ENCODE assay signal across 15 cellular contexts in the genomic region with DNA sequence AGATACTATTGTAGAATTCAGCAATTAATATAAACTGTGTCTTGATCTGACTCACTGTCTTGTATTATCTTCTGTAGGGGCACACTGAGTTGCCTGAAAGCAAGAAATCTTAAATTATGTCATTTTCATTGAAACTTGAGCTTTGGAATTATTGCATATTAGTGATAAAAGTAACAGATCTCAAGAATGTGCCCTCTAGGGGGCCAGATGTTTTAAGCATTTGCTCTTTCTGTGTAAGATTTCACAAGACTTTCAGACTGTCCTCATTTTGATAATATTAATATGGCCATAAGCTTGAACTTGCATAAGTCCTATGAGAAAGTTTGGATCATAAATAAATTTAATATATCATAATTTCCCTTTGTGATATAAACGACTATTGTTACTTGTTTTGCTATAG. TPM values are rescaled to one million over a fixed set of nuclear protein-coding genes. Genes with fewer than 3 reads are reported as not detected.
DNase-seq lines count a peak whose midpoint lies in the region; ATAC-seq, FAIRE-seq and TF ChIP-seq lines count a peak whose summit lies in the region.
"Had no signal": no experiment of that assay in that cellular context is flagged by ENCODE, and none has a peak within 500 bp of the region (broad histone marks: within the 10 kb centered on the region; RNA-seq: fewer than 3 reads in every experiment).

No MANE protein-coding gene starts in this region.

- H2BK15ac ChIP-seq in IMR-90 (ENCODE audit: low read depth, low read length), result no peak overlapping the region
- no peak overlapping the region for H2BK15ac ChIP-seq in mesenchymal stem cell (ENCODE audit: low read depth, poor library complexity, severe bottlenecking)

- H3K4ac ChIP-seq in IMR-90 (ENCODE audit: low read depth, low read length) (no peak overlapping the region), mesenchymal stem cell (ENCODE audit: low read depth in 1 of 2, low read length in 2 of 2) (no peak overlapping the region)

- POLR2A ChIA-PET in BJ (lab: Charles Lee) (interaction anchor here (0.6 kb wide), 1 partner anchor 44 kb away, joined by 4 read pairs; no protein-coding TSS in a partner anchor), IMR-90 (lab: Charles Lee; ENCODE audit: unreplicated experiment) (interaction anchor here (0.5 kb wide), 1 partner anchor 1492 kb away, joined by 3 read pairs; no protein-coding TSS in a partner anchor)

- intact Hi-C loops in IMR-90 (cut with micrococcal nuclease), result no loop called here

- H2AK9ac ChIP-seq in IMR-90 (replicated peaks; ENCODE audit: low read depth, low read length, poor library complexity), result no peak overlapping the region

- no peak overlapping the region for H2BK5ac ChIP-seq in IMR-90 (ENCODE audit: low read depth, low read length, poor library complexity, severe bottlenecking)
- no peak overlapping the region for H2BK5ac ChIP-seq in mesenchymal stem cell (ENCODE audit: low read depth, low read length, poor library complexity, severe bottlenecking)

- no peaks in the 10 kb centered on the region for H3K27me3 ChIP-seq in BJ (ENCODE audit: control insufficient read depth, insufficient read depth, low read length)
- no peaks in the 10 kb centered on the region for H3K27me3 ChIP-seq in IMR-90 (ENCODE audit: control insufficient read depth, insufficient read depth, low read length)
- H3K27me3 ChIP-seq in mesenchymal stem cell (ENCODE audit: control insufficient read depth in 1 of 2, insufficient read depth in 1 of 2, low read length in 2 of 2), result no peaks in the 10 kb centered on the region
- H3K27me3 ChIP-seq in GM23338 (ENCODE audit: insufficient read depth), result no peaks in the 10 kb centered on the region
- H3K27me3 ChIP-seq: breast epithelium had no signal

- H3K23ac ChIP-seq in IMR-90 (ENCODE audit: low read depth, low read length) (no peak overlapping the region), mesenchymal stem cell (ENCODE audit: low read length in 2 of 2) (no peak overlapping the region)

- no peak for DNase-seq in BJ (ENCODE audit: low read depth)
- peak; percentile 62 for DNase-seq in IMR-90
- no peak for DNase-seq in astrocyte of the cerebellum (ENCODE audit: low read depth)
- DNase-seq in mesenchymal stem cell, result peak; percentile 20
- DNase-seq in COR-L47 (lab: John Stamatoyannopoulos, UW), result no peak
- DNase-seq in GM23338 (ENCODE audit: low spot score), result no peak
- DNase-seq in SHP77 treated with DMSO at 0.1 percent for 48 hours (lab: John Stamatoyannopoulos, UW), result no peak
- no peak for DNase-seq in GM12891 (ENCODE audit: insufficient read length, low spot score)
- DNase-seq: activated CD4-positive, alpha-beta T cell treated with anti-CD3 and anti-CD28 coated beads, Interleukin-2, amount 50 U/mL, for 4 hours; CD8-positive, alpha-beta memory T cell; stimulated activated naive CD8-positive, alpha-beta T cell treated with anti-CD3 and anti-CD28 coated beads, Interleukin-15, amount 100 ng/mL, for 72 hours had no signal

- no peaks in the 10 kb centered on the region for H4K20me1 ChIP-seq in IMR-90 (ENCODE audit: insufficient read depth, low read length)
- H4K20me1 ChIP-seq in GM23338 (replicated peaks; ENCODE audit: insufficient read depth), result no peaks in the 10 kb centered on the region

- H3K27ac ChIP-seq in IMR-90 (ENCODE audit: insufficient read depth, low read length), result no peak overlapping the region
- H3K27ac ChIP-seq in mesenchymal stem cell (ENCODE audit: low read length, poor library complexity, severe bottlenecking), result no peak overlapping the region
- no peak overlapping the region for H3K27ac ChIP-seq in GM23338 (ENCODE audit: low read depth)
- H3K27ac ChIP-seq: breast epithelium had no signal

- H3K27ac Mint-ChIP-seq in GM23338, result no peak overlapping the region
- H3K27ac Mint-ChIP-seq: CD8-positive, alpha-beta memory T cell; stimulated activated naive CD8-positive, alpha-beta T cell treated with anti-CD3 and anti-CD28 coated beads, Interleukin-15, amount 100 ng/mL, for 72 hours; T-helper 2 cell treated with Interferon-gamma antibody and Interleukin-4, amounts not matched to agents 5 μg/mL and 100 μg/mL, for 36 hours had no signal

- FAIRE-seq in GM12891 (lab: Jason Lieb, UNC), result no peak
- FAIRE-seq: endothelial cell of umbilical vein, H1 had no signal

- no peaks in the 10 kb centered on the region for H3F3A ChIP-seq in GM23338 (replicated peaks; ENCODE audit: low read depth)

- H3K27me3 Mint-ChIP-seq in GM23338 (ENCODE audit: insufficient read depth, low read depth, poor library complexity), result peaks cover 9% of the 10 kb centered on the region
- H3K27me3 Mint-ChIP-seq: CD8-positive, alpha-beta memory T cell; stimulated activated naive CD8-positive, alpha-beta T cell treated with anti-CD3 and anti-CD28 coated beads, Interleukin-15, amount 100 ng/mL, for 72 hours had no signal

- H3K4me3 Mint-ChIP-seq in GM23338, result no peak overlapping the region
- H3K4me3 Mint-ChIP-seq: CD8-positive, alpha-beta memory T cell; stimulated activated naive CD8-positive, alpha-beta T cell treated with anti-CD3 and anti-CD28 coated beads, Interleukin-15, amount 100 ng/mL, for 72 hours; T-helper 2 cell treated with Interferon-gamma antibody and Interleukin-4, amounts not matched to agents 5 μg/mL and 100 μg/mL, for 36 hours had no signal

- H3K56ac ChIP-seq in IMR-90 (ENCODE audit: extremely low read depth, insufficient read depth, low read length), result no peak overlapping the region

- TF ChIP-seq CTCF in BJ (IDR thresholded peaks at IDR 0.05; ENCODE audit: insufficient read depth, low read depth, low read length) (peak; percentile 35), IMR-90 (conservative IDR thresholded peaks at IDR 0.05; ENCODE audit: low read depth, low read length) (peak; percentile 29), astrocyte of the cerebellum (IDR thresholded peaks at IDR 0.05; ENCODE audit: low read depth, low read length, missing control alignments) (peak; percentile 4), GM23338 (conservative IDR thresholded peaks at IDR 0.05; ENCODE audit: low read depth in 2 of 2) (0 out of 4 replicates have a peak, but pooled peaks of 1 of the 2 experiments have one; percentile 17)

- no peaks in the 10 kb centered on the region for H3K9me2 ChIP-seq in GM23338 (ENCODE audit: insufficient read depth)

- H3K36me3 ChIP-seq in BJ (ENCODE audit: control insufficient read depth, insufficient read depth, low read length) (peaks cover 1% of the 10 kb centered on the region; the same call in 1 of the 2 replicates), IMR-90 (ENCODE audit: control insufficient read depth, insufficient read depth, low read length) (peaks cover 19% of the 10 kb centered on the region), mesenchymal stem cell (ENCODE audit: control insufficient read depth in 1 of 2, insufficient read depth in 2 of 2, low read depth in 1 of 2, low read length in 2 of 2) (peaks cover 29 to 75% of the 10 kb centered on the region in 2 experiments), GM23338 (ENCODE audit: insufficient read depth) (peaks cover 21% of the 10 kb centered on the region)
- H3K36me3 ChIP-seq: breast epithelium had no signal

- CTCF ChIA-PET in BJ (lab: Yijun Ruan, JAX), result interaction anchor here (0.5 to 1.2 kb wide), 4 partner anchors 9 to 19 kb away, joined by 3 to 4 read pairs (median 3); no protein-coding TSS in a partner anchor
- CTCF ChIA-PET in IMR-90 (lab: Yijun Ruan, JAX), result interaction anchor here (0.6 to 1.2 kb wide), 3 partner anchors 25 to 147 kb away, joined by 3 to 4 read pairs (median 3); no protein-coding TSS in a partner anchor

- no peak for TF ChIP-seq RAD21 in IMR-90 (IDR thresholded peaks at IDR 0.05; ENCODE audit: low read length)

- H4K91ac ChIP-seq in IMR-90 (ENCODE audit: insufficient read depth, low read depth, low read length), result no peak overlapping the region
- no peak overlapping the region for H4K91ac ChIP-seq in mesenchymal stem cell (ENCODE audit: low read length)

- H3K9me3 Mint-ChIP-seq in GM23338, result no peaks in the 10 kb centered on the region
- H3K9me3 Mint-ChIP-seq: CD8-positive, alpha-beta memory T cell; stimulated activated naive CD8-positive, alpha-beta T cell treated with anti-CD3 and anti-CD28 coated beads, Interleukin-15, amount 100 ng/mL, for 72 hours; T-helper 2 cell treated with Interferon-gamma antibody and Interleukin-4, amounts not matched to agents 5 μg/mL and 100 μg/mL, for 36 hours had no signal

- H3K18ac ChIP-seq in IMR-90 (ENCODE audit: low read depth, low read length) (no peak overlapping the region), mesenchymal stem cell (ENCODE audit: low read depth in 1 of 2, low read length in 2 of 2) (no peak overlapping the region)

- H3K9ac ChIP-seq in IMR-90 (ENCODE audit: low read depth, low read length) (no peak overlapping the region), mesenchymal stem cell (ENCODE audit: low read length) (no peak overlapping the region)

- H3K36me3 Mint-ChIP-seq in GM23338 (ENCODE audit: low read depth), result peaks cover 53% of the 10 kb centered on the region

- no TSS peak for BruUV-seq in IMR-90 (replicated peaks; lab: Mats Ljungman, UMichigan)

- H3K4me1 ChIP-seq in IMR-90 (ENCODE audit: control insufficient read depth, insufficient read depth, low read length) (no peaks in the 10 kb centered on the region), mesenchymal stem cell (ENCODE audit: control insufficient read depth, insufficient read depth, low read depth, low read length) (no peaks in the 10 kb centered on the region), GM23338 (ENCODE audit: insufficient read depth) (no peaks in the 10 kb centered on the region)
- H3K4me1 ChIP-seq: breast epithelium had no signal

- H2BK12ac ChIP-seq in mesenchymal stem cell (ENCODE audit: low read length in 2 of 2), result no peak overlapping the region

- H3K4me2 ChIP-seq in IMR-90 (ENCODE audit: low read depth, low read length) (no peak overlapping the region), mesenchymal stem cell (ENCODE audit: low read length, poor library complexity, severe bottlenecking) (no peak overlapping the region), GM23338 (no peak overlapping the region)

- H3K14ac ChIP-seq in IMR-90 (replicated peaks; ENCODE audit: low read depth, low read length) (no peak overlapping the region), mesenchymal stem cell (ENCODE audit: low read length in 2 of 2) (no peak overlapping the region)

- H2AK5ac ChIP-seq in IMR-90 (ENCODE audit: low read depth, low read length) (no peak overlapping the region), mesenchymal stem cell (ENCODE audit: low read length, severe bottlenecking) (no peak overlapping the region)

- no peaks in the 10 kb centered on the region for H3K9me3 ChIP-seq in IMR-90 (ENCODE audit: control insufficient read depth, insufficient read depth, low read length)
- H3K9me3 ChIP-seq in mesenchymal stem cell (ENCODE audit: control insufficient read depth, low read length), result no peaks in the 10 kb centered on the region
- H3K9me3 ChIP-seq: breast epithelium had no signal

- peaks cover 11 to 12% of the 10 kb centered on the region in 2 experiments; a peak in 2 of 4 replicates for H3K79me1 ChIP-seq in IMR-90 (ENCODE audit: low read depth in 1 of 2, low read length in 2 of 2)
- peaks cover 20% of the 10 kb centered on the region for H3K79me1 ChIP-seq in mesenchymal stem cell (replicated peaks; ENCODE audit: low read length, poor library complexity, severe bottlenecking)

- no peak overlapping the region for H3K4me3 ChIP-seq in BJ (ENCODE audit: low read depth, low read length)
- no peak overlapping the region for H3K4me3 ChIP-seq in IMR-90 (ENCODE audit: insufficient read depth, low read depth, low read length)
- no peak overlapping the region for H3K4me3 ChIP-seq in astrocyte of the cerebellum (ENCODE audit: low read depth, low read length)
- H3K4me3 ChIP-seq in mesenchymal stem cell (ENCODE audit: insufficient read depth in 1 of 2, low read depth in 1 of 2, low read length in 2 of 2), result no peak overlapping the region
- H3K4me3 ChIP-seq in GM23338, result no peak overlapping the region
- H3K4me3 ChIP-seq: breast epithelium had no signal

- no peaks in the 10 kb centered on the region for H3K4me1 Mint-ChIP-seq in GM23338
- H3K4me1 Mint-ChIP-seq: CD8-positive, alpha-beta memory T cell; stimulated activated naive CD8-positive, alpha-beta T cell treated with anti-CD3 and anti-CD28 coated beads, Interleukin-15, amount 100 ng/mL, for 72 hours had no signal

- dilution Hi-C loops in IMR-90 (cut with HindIII; ENCODE audit: low sequenced_read_pairs, unreplicated experiment), result no loop called here

- H4K5ac ChIP-seq in IMR-90 (ENCODE audit: low read depth, low read length), result no peak overlapping the region

- H2BK20ac ChIP-seq in IMR-90 (ENCODE audit: low read depth, low read length), result no peak overlapping the region

- ATAC-seq in IMR-90 (ENCODE audit: low read depth), result peak; percentile 63
- ATAC-seq in GM23338, result no peak
- ATAC-seq: stimulated activated naive CD8-positive, alpha-beta T cell treated with anti-CD3 and anti-CD28 coated beads, Interleukin-15, amount 100 ng/mL, for 72 hours had no signal

- no CpG with 5 or more reads among the region's 1 CpG for WGBS in IMR-90 (ENCODE audit: extremely low coverage in 2 of 2, insufficient read length in 1 of 2), 2 experiments
- no CpG with 5 or more reads among the region's 1 CpG for WGBS in mesenchymal stem cell

- no peak for TF ChIP-seq POLR2A in IMR-90 (IDR thresholded peaks at IDR 0.05; ENCODE audit: low read depth, low read length)
- no peak for TF ChIP-seq POLR2A in GM12891 (IDR thresholded peaks at IDR 0.05; ENCODE audit: low read depth, low read length)

- H3K79me2 ChIP-seq in GM23338 (replicated peaks; ENCODE audit: insufficient read depth), result no peaks in the 10 kb centered on the region; the same call in 1 of the 2 replicates

- H3K9me1 ChIP-seq in IMR-90 (ENCODE audit: insufficient read depth, low read length), result no peaks in the 10 kb centered on the region

- no peak overlapping the region for H2AFZ ChIP-seq in IMR-90 (replicated peaks; ENCODE audit: low read length, poor library complexity)
- H2AFZ ChIP-seq in mesenchymal stem cell (ENCODE audit: low read depth, low read length), result no peak overlapping the region
- H2AFZ ChIP-seq in GM23338, result no peak overlapping the region

- in situ Hi-C loops in IMR-90 (cut with MboI; ENCODE audit: low sequenced_read_pairs), result no loop called here
- in situ Hi-C loops in astrocyte of the cerebellum (cut with HindIII; ENCODE audit: low sequenced_read_pairs), result no loop called here

- H2BK120ac ChIP-seq in IMR-90 (ENCODE audit: low read depth, low read length), result no peak overlapping the region
- H2BK120ac ChIP-seq in mesenchymal stem cell (ENCODE audit: low read depth, low read length), result no peak overlapping the region

- H4K8ac ChIP-seq in IMR-90 (ENCODE audit: low read depth in 2 of 2, low read length in 2 of 2) (no peak overlapping the region), mesenchymal stem cell (ENCODE audit: low read length) (no peak overlapping the region)

RNA-seq across cellular contexts. Expression of a gene that starts 55.5 kb away (rescaled TPM):
- polyA plus RNA-seq in BJ (2011; rRNA removed) (4.7 and 8.0 TPM in 2 replicates), IMR-90 (2012; rRNA removed) (5.4 and 6.1 TPM in 2 replicates), GM23338 (2016; fragmentation: Nextera tagmentation; extraction: Ambion mirVana) (19.2 and 33.0 TPM in 2 replicates)
- polyA minus RNA-seq in BJ (2011; rRNA and poly(A)+ RNA removed), result 5.3 and 7.0 TPM in 2 replicates
- total RNA-seq in IMR-90 (2012; rRNA removed), result 6.8 and 9.4 TPM in 2 replicates
- 1.5 and 2.5 TPM in 2 replicates for polyA plus RNA-seq in IMR-90 (2012; cell fraction: cytosol; rRNA removed)
- 2.7 and 11.1 TPM in 2 replicates for polyA plus RNA-seq in IMR-90 (2012; cell fraction: nucleus; rRNA removed; ENCODE audit: low replicate concordance)
- polyA plus RNA-seq in mesenchymal stem cell (2013, experiment 1 of 2), result 60.7 TPM
- 60.0 TPM for polyA plus RNA-seq in mesenchymal stem cell (2013, experiment 2 of 2)
- 21.8 and 21.9 TPM in 2 replicates for total RNA-seq in GM23338 (2014; rRNA removed; shearing (Covaris generic))
- 1.8 TPM for polyA plus RNA-seq in GM12891 (2012; ENCODE audit: low read depth, missing spikeins)

Comparison
In these comparisons a context has a peak if more than half of its experiments do, and no peak if none do; other contexts are left out.
1. DNase-seq: peak in IMR-90 (single experiment) and mesenchymal stem cell (single experiment); none in BJ (single experiment), astrocyte of the cerebellum (single experiment), COR-L47 (single experiment), GM23338 (single experiment), SHP77 treated with DMSO at 0.1 percent for 48 hours (single experiment) and GM12891 (single experiment).